In the genomic region with DNA sequence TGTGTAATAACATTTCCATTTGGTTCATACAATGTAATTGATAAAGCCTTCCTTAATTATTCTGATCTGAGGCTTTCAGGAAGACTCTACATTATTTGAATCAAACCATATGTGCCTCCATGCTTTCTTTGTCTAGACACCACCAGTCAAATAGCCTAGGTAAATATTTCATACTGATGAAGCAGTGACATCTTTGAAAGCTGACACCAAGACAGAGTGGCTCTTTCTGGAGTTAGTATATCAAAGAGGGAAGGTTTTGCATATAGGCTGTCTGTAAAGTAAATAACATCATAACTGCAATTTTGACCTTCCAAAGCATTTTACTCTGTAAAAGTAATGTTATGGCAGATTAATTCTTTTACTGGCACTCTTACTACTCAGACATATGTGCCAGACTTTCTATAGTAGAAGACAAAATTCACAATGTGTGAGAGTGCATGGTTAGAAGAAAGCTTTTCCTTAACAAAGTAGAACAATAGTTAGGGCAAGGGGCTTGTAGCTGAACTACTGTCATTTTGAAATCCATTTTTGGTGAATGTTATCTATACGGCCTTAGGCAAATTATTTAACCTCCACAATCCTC, we compare ENCODE assay signal across 1 cellular context.
TF ChIP-seq lines count a peak whose summit lies in the region.

No MANE protein-coding gene starts in this region.

TF ChIP-seq in HepG2, 621 proteins besides CTCF, POLR2A, EP300 and RAD21 (continued from another document):
- TF ChIP-seq, protein P1, sequence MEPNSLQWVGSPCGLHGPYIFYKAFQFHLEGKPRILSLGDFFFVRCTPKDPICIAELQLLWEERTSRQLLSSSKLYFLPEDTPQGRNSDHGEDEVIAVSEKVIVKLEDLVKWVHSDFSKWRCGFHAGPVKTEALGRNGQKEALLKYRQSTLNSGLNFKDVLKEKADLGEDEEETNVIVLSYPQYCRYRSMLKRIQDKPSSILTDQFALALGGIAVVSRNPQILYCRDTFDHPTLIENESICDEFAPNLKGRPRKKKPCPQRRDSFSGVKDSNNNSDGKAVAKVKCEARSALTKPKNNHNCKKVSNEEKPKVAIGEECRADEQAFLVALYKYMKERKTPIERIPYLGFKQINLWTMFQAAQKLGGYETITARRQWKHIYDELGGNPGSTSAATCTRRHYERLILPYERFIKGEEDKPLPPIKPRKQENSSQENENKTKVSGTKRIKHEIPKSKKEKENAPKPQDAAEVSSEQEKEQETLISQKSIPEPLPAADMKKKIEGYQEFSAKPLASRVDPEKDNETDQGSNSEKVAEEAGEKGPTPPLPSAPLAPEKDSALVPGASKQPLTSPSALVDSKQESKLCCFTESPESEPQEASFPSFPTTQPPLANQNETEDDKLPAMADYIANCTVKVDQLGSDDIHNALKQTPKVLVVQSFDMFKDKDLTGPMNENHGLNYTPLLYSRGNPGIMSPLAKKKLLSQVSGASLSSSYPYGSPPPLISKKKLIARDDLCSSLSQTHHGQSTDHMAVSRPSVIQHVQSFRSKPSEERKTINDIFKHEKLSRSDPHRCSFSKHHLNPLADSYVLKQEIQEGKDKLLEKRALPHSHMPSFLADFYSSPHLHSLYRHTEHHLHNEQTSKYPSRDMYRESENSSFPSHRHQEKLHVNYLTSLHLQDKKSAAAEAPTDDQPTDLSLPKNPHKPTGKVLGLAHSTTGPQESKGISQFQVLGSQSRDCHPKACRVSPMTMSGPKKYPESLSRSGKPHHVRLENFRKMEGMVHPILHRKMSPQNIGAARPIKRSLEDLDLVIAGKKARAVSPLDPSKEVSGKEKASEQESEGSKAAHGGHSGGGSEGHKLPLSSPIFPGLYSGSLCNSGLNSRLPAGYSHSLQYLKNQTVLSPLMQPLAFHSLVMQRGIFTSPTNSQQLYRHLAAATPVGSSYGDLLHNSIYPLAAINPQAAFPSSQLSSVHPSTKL (CRISPR knock-in tag; IDR thresholded peaks at IDR 0.05): peak; percentile 42; the same call in 1 of the 2 replicates
- TF ChIP-seq, protein P2, sequence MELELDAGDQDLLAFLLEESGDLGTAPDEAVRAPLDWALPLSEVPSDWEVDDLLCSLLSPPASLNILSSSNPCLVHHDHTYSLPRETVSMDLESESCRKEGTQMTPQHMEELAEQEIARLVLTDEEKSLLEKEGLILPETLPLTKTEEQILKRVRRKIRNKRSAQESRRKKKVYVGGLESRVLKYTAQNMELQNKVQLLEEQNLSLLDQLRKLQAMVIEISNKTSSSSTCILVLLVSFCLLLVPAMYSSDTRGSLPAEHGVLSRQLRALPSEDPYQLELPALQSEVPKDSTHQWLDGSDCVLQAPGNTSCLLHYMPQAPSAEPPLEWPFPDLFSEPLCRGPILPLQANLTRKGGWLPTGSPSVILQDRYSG (CRISPR knock-in tag; IDR thresholded peaks at IDR 0.05): no peak
- TF ChIP-seq NCOA2 (CRISPR knock-in tag; IDR thresholded peaks at IDR 0.05): 0 out of 2 replicates have a peak, but pooled peaks have one; percentile 13
- TF ChIP-seq SOX5 (CRISPR knock-in tag; IDR thresholded peaks at IDR 0.05; ENCODE audit: borderline replicate concordance): peak; percentile 39; the same call in 1 of the 2 replicates
- TF ChIP-seq SIX1 (CRISPR knock-in tag; IDR thresholded peaks at IDR 0.05; ENCODE audit: borderline replicate concordance): peak; percentile 31; the same call in 1 of the 2 replicates
- no peak for TF ChIP-seq TEAD3 (CRISPR knock-in tag; optimal IDR thresholded peaks at IDR 0.05; ENCODE audit: borderline replicate concordance)
- TF ChIP-seq ZNF644 (CRISPR knock-in tag; IDR thresholded peaks at IDR 0.05; ENCODE audit: low read depth): peak; percentile 41; the same call in 1 of the 2 replicates
- TF ChIP-seq SIX4 (CRISPR knock-in tag; IDR thresholded peaks at IDR 0.05): peak; percentile 96
- no peak for TF ChIP-seq ZNF564 (CRISPR knock-in tag; IDR thresholded peaks at IDR 0.05)
- TF ChIP-seq SOX13 (IDR thresholded peaks at IDR 0.05): no peak
- peak in 1 of 2 experiments; percentile 68; a peak in 1 of 4 replicates for TF ChIP-seq SOX13 (CRISPR knock-in tag; conservative IDR thresholded peaks at IDR 0.05 in 1 of 2, IDR thresholded peaks at IDR 0.05 in 1 of 2)
- no peak for TF ChIP-seq ZBTB7B (CRISPR knock-in tag; IDR thresholded peaks at IDR 0.05)
- TF ChIP-seq ZNF891 (CRISPR knock-in tag; IDR thresholded peaks at IDR 0.05): no peak
- TF ChIP-seq, protein P3, sequence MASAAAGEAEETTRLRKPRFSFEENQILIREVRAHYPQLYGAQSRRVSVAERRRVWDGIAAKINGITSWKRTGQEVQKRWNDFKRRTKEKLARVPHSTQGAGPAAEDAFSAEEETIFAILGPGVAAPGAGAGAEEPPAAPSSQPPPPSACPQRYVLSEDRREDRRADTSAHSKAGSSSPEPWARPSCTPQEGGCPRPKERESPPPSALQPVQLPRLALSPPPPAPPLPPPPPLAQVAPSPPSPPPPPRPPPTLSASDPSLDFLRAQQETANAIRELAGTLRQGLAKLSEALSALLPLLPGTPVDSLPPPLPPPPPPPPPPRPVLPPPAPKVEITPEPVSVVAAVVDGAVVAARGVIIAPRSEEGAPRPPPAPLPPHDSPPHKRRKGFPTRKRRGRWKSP (CRISPR knock-in tag; IDR thresholded peaks at IDR 0.05): no peak
- TF ChIP-seq, protein P4, sequence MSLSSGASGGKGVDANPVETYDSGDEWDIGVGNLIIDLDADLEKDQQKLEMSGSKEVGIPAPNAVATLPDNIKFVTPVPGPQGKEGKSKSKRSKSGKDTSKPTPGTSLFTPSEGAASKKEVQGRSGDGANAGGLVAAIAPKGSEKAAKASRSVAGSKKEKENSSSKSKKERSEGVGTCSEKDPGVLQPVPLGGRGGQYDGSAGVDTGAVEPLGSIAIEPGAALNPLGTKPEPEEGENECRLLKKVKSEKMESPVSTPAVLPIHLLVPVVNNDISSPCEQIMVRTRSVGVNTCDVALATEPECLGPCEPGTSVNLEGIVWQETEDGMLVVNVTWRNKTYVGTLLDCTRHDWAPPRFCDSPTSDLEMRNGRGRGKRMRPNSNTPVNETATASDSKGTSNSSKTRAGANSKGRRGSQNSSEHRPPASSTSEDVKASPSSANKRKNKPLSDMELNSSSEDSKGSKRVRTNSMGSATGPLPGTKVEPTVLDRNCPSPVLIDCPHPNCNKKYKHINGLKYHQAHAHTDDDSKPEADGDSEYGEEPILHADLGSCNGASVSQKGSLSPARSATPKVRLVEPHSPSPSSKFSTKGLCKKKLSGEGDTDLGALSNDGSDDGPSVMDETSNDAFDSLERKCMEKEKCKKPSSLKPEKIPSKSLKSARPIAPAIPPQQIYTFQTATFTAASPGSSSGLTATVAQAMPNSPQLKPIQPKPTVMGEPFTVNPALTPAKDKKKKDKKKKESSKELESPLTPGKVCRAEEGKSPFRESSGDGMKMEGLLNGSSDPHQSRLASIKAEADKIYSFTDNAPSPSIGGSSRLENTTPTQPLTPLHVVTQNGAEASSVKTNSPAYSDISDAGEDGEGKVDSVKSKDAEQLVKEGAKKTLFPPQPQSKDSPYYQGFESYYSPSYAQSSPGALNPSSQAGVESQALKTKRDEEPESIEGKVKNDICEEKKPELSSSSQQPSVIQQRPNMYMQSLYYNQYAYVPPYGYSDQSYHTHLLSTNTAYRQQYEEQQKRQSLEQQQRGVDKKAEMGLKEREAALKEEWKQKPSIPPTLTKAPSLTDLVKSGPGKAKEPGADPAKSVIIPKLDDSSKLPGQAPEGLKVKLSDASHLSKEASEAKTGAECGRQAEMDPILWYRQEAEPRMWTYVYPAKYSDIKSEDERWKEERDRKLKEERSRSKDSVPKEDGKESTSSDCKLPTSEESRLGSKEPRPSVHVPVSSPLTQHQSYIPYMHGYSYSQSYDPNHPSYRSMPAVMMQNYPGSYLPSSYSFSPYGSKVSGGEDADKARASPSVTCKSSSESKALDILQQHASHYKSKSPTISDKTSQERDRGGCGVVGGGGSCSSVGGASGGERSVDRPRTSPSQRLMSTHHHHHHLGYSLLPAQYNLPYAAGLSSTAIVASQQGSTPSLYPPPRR (CRISPR knock-in tag; IDR thresholded peaks at IDR 0.05; ENCODE audit: borderline replicate concordance): no peak
- no peak for TF ChIP-seq ZNF446 (CRISPR knock-in tag; IDR thresholded peaks at IDR 0.05)
- TF ChIP-seq TARDBP (CRISPR knock-in tag; IDR thresholded peaks at IDR 0.05): 0 out of 2 replicates have a peak, but pooled peaks have one; percentile 27
- no peak for TF ChIP-seq ZNF674 (CRISPR knock-in tag; IDR thresholded peaks at IDR 0.05; ENCODE audit: low read depth)
